In genomic region chr2:62319061-62319460, GRCh38 we compare ENCODE assay signal across 1 cellular context.
TF ChIP-seq lines count a peak whose summit lies in the region.

No MANE protein-coding gene starts in this region.

TF ChIP-seq in GM23338, 12 proteins besides CTCF, POLR2A, EP300 and RAD21 (continued from another document):
- no peak for TF ChIP-seq STAT1 (IDR thresholded peaks at IDR 0.05; ENCODE audit: unreplicated experiment)
TF ChIP-seq in GM23338: peak in this region for 0.
